11 cellular contexts compared by ENCODE assay signal in genomic region chr19:55027472-55028337, GRCh38. TPM values are rescaled to one million over a fixed set of nuclear protein-coding genes. Genes with fewer than 3 reads are reported as not detected.
DNase-seq lines count a peak whose midpoint lies in the region; ATAC-seq and TF ChIP-seq lines count a peak whose summit lies in the region.
"Had no signal": no experiment of that assay in that cellular context is flagged by ENCODE, and none has a peak within 500 bp of the region (broad histone marks: within the 10 kb centered on the region; RNA-seq: fewer than 3 reads in every experiment).

No MANE protein-coding gene starts in this region.

- peaks cover 17% of the 10 kb centered on the region; the same call in 1 of the 2 replicates for H4K20me1 ChIP-seq in DND-41 (ENCODE audit: insufficient read depth, low read length)

- POLR2A ChIA-PET in A673 (lab: Charles Lee; ENCODE audit: low non-redundant PET): no interaction called here

- no peaks in the 10 kb centered on the region for H3K9me3 ChIP-seq in A673 (ENCODE audit: low read depth, low read length, poor library complexity, severe bottlenecking)
- peaks cover 7% of the 10 kb centered on the region for H3K9me3 ChIP-seq in DND-41 (ENCODE audit: insufficient read depth, low read length, severe bottlenecking)

- H3K27me3 ChIP-seq in A673 (replicated peaks; ENCODE audit: insufficient read depth, low read depth, low read length, poor library complexity) (no peaks in the 10 kb centered on the region), DND-41 (ENCODE audit: insufficient read depth, low read length, poor library complexity) (no peaks in the 10 kb centered on the region)

- ATAC-seq in DND-41 (ENCODE audit: insufficient read depth, low read depth) (peak; percentile 50; the same call in 2 of the 3 replicates), HG02759 (IDR thresholded peaks at IDR 0.05; ENCODE audit: unreplicated experiment) (no peak)
- ATAC-seq: left ventricle myocardium superior had no signal

- intact Hi-C loops in A673 (cut with micrococcal nuclease; ENCODE audit: unreplicated experiment): no loop called here

- H3K4me2 ChIP-seq in DND-41 (ENCODE audit: insufficient read depth, low read length): no peak overlapping the region

- peaks cover 5% of the 10 kb centered on the region for H3K4me1 ChIP-seq in A673 (ENCODE audit: insufficient read depth, low read length, poor library complexity, severe bottlenecking)
- H3K4me1 ChIP-seq in DND-41 (ENCODE audit: insufficient read depth, low read length): no peaks in the 10 kb centered on the region

- DNase-seq in A673 (ENCODE audit: low spot score) (peak; percentile 42), DND-41 (no peak), NOMO-1 (lab: John Stamatoyannopoulos, UW; ENCODE audit: unreplicated experiment in 2 of 2) (peak; percentile 47 to 87), epithelial cell of prostate (ENCODE audit: low read depth, low spot score) (peak; percentile 10), SK-N-DZ (ENCODE audit: low spot score) (no peak)
- DNase-seq in effector CD4-positive, alpha-beta T cell: no peak
- DNase-seq in activated effector memory CD4-positive, alpha-beta T cell treated with Interleukin-2 at 50 U/mL for 16 hours: no peak
- DNase-seq: CD4-positive, alpha-beta memory T cell; left ventricle myocardium superior; SW 1271 had no signal

- H3K4me3 ChIP-seq in A673 (ENCODE audit: low read depth, low read length, poor library complexity, severe bottlenecking) (no peak overlapping the region), DND-41 (ENCODE audit: low read depth in 1 of 2, low read length in 2 of 2) (no peak overlapping the region)

- CTCF ChIA-PET in A673 (lab: Charles Lee): no interaction called here

- BruUV-seq in A673 (replicated peaks; lab: Mats Ljungman, UMichigan): no TSS peak

- peaks cover 26% of the 10 kb centered on the region for H3K79me2 ChIP-seq in DND-41 (ENCODE audit: insufficient read depth, low read length)

- H3K36me3 ChIP-seq in A673 (ENCODE audit: insufficient read depth, low read length, poor library complexity, severe bottlenecking): no peaks in the 10 kb centered on the region
- 0 out of 2 replicates have a peak, but pooled peaks cover 3% of the 10 kb centered on the region for H3K36me3 ChIP-seq in DND-41 (ENCODE audit: insufficient read depth, low read length)

- H3K27ac ChIP-seq in A673 (ENCODE audit: low read depth, low read length, poor library complexity, severe bottlenecking) (peak overlapping the region; percentile 28), DND-41 (ENCODE audit: low read length) (no peak overlapping the region), epithelial cell of prostate (no peak overlapping the region)

- TF ChIP-seq CTCF in A673 (conservative IDR thresholded peaks at IDR 0.05; ENCODE audit: low read depth, low read length) (no peak), DND-41 (IDR thresholded peaks at IDR 0.05; ENCODE audit: borderline replicate concordance, extremely low read depth, low read length, poor library complexity, severe bottlenecking) (no peak)

- H3K9ac ChIP-seq in DND-41 (ENCODE audit: low read depth, low read length): no peak overlapping the region

- no peak overlapping the region for H2AFZ ChIP-seq in DND-41 (ENCODE audit: low read depth, low read length)

RNA-seq across cellular contexts. Expression of gene GP6, which starts 10.4 kb away (rescaled TPM):
- 0.22 TPM in 1 of 2 replicates, not detected in the other for total RNA-seq in A673 (2021)
- polyA plus RNA-seq in SK-N-DZ (2014; cell fraction: cytosol; rRNA removed): not detected in 2 replicates
- not detected in 2 replicates for polyA plus RNA-seq in SK-N-DZ (2014; cell fraction: nucleus; rRNA removed)
- total RNA-seq: left ventricle myocardium superior had no signal
- polyA plus RNA-seq: CD4-positive, alpha-beta memory T cell had no signal

RNA-seq across cellular contexts. Expression of gene RDH13, which starts 35.2 kb away (rescaled TPM):
- total RNA-seq in A673 (2021): 19.0 and 24.4 TPM in 2 replicates
- polyA plus RNA-seq in SK-N-DZ (2014; cell fraction: cytosol; rRNA removed): 10.0 and 11.3 TPM in 2 replicates
- polyA plus RNA-seq in SK-N-DZ (2014; cell fraction: nucleus; rRNA removed): 7.4 and 9.5 TPM in 2 replicates

RNA-seq across cellular contexts. Expression of gene EPS8L1, which starts 48.0 kb away (rescaled TPM):
- total RNA-seq in A673 (2021): 7.7 and 10.2 TPM in 2 replicates
- polyA plus RNA-seq in SK-N-DZ (2014; cell fraction: cytosol; rRNA removed): 0.18 and 0.42 TPM in 2 replicates
- 1.8 and 3.5 TPM in 2 replicates for polyA plus RNA-seq in SK-N-DZ (2014; cell fraction: nucleus; rRNA removed)

Comparison
In these comparisons a context has a peak if more than half of its experiments do, and no peak if none do; other contexts are left out.
1. DNase-seq: peak in A673 (single experiment), NOMO-1 (2 of 2) and epithelial cell of prostate (single experiment); none in DND-41 (single experiment), effector CD4-positive, alpha-beta T cell (single experiment), SK-N-DZ (single experiment) and activated effector memory CD4-positive, alpha-beta T cell treated with Interleukin-2 at 50 U/mL for 16 hours (single experiment).